Comparison of ENCODE assay signal across 9 cellular contexts in the genomic region with DNA sequence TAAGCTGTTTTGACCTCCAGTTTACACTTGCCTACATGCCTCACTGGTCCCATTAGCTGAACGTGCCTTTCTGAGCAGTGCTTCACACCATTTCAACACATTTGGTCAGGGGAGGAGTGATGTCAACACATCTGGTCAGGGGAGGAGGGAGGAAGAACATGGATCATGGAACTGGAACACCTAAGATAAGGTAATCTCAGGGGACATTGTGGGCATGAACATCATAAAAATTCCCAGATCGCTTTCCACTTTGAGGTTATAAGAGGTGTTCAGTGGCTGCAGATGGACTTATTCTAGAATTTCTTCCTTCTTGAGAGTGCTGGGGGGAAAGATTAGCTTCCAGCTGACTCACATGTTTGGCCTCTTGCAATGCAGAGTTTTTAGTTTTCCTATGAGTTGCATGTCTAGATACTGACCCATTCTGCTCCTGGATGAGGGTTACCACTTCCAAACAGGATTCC. TPM values are rescaled to one million over a fixed set of nuclear protein-coding genes. Genes with fewer than 3 reads are reported as not detected.
DNase-seq lines count a peak whose midpoint lies in the region; ATAC-seq and TF ChIP-seq lines count a peak whose summit lies in the region.
"Had no signal": no experiment of that assay in that cellular context is flagged by ENCODE, and none has a peak within 500 bp of the region (broad histone marks: within the 10 kb centered on the region; RNA-seq: fewer than 3 reads in every experiment).

No MANE protein-coding gene starts in this region.

- peaks cover 3% of the 10 kb centered on the region; the same call in 1 of the 2 replicates for H3K9me3 ChIP-seq in AG04450 (ENCODE audit: control insufficient read depth, insufficient read depth, low read length)

- POLR2A ChIA-PET in AG04450 (lab: Yijun Ruan, JAX), result interaction anchor here (0.9 kb wide), 2 partner anchors 9 to 58 kb away, joined by 3 read pairs; no protein-coding TSS in a partner anchor

- H3K4me3 ChIP-seq in AG04450 (ENCODE audit: low read depth, low read length), result peak overlapping the region; percentile 100

- H3K27me3 ChIP-seq in AG04450 (ENCODE audit: control insufficient read depth, insufficient read depth, low read length), result no peaks in the 10 kb centered on the region

- H3K27ac ChIP-seq in AG04450 (ENCODE audit: low read depth, low read length), result peak overlapping the region; percentile 53

- CTCF ChIA-PET in AG04450 (lab: Charles Lee), result interaction anchor here (1.9 kb wide), 1 partner anchor 289 kb away, joined by 4 read pairs; no protein-coding TSS in a partner anchor

- no peak for TF ChIP-seq CTCF in AG04450 (IDR thresholded peaks at IDR 0.05; ENCODE audit: low read depth, low read length)

- DNase-seq in AG04450 (ENCODE audit: low read depth, low spot score) (no peak), HCEC 1CT (peak; percentile 82), amniotic epithelial cell (ENCODE audit: low read depth) (peak; percentile 89), left lobe of liver (ENCODE audit: low spot score) (peak; percentile 33), nucleus accumbens (lab: John Stamatoyannopoulos, UW) (no peak), DMS114 treated with DMSO at 0.1 percent for 48 hours (lab: John Stamatoyannopoulos, UW; ENCODE audit: unreplicated experiment) (no peak), activated gamma-delta T cell treated with Interleukin-2 at 50 U/mL for 16 hours (no peak)
- DNase-seq: NCI-H187 treated with DMSO at 0.1 percent for 48 hours had no signal

- ATAC-seq in left lobe of liver (no peak), HG03175 (IDR thresholded peaks at IDR 0.05; ENCODE audit: unreplicated experiment) (no peak)

RNA-seq across cellular contexts. Expression of a gene that starts 2.0 kb away (rescaled TPM):
- 1,269 and 1,338 TPM in 2 replicates for polyA plus RNA-seq in AG04450 (2011; rRNA removed)
- polyA minus RNA-seq in AG04450 (2011; rRNA and poly(A)+ RNA removed), result 337 and 391 TPM in 2 replicates
- total RNA-seq in left lobe of liver, result 41.1 TPM

Comparison
In these comparisons a context has a peak if more than half of its experiments do, and no peak if none do; other contexts are left out.
1. DNase-seq: peak in HCEC 1CT (single experiment), amniotic epithelial cell (single experiment) and left lobe of liver (single experiment); none in AG04450 (single experiment), nucleus accumbens (0 of 56), DMS114 treated with DMSO at 0.1 percent for 48 hours (single experiment) and activated gamma-delta T cell treated with Interleukin-2 at 50 U/mL for 16 hours (single experiment).